In the genomic region with DNA sequence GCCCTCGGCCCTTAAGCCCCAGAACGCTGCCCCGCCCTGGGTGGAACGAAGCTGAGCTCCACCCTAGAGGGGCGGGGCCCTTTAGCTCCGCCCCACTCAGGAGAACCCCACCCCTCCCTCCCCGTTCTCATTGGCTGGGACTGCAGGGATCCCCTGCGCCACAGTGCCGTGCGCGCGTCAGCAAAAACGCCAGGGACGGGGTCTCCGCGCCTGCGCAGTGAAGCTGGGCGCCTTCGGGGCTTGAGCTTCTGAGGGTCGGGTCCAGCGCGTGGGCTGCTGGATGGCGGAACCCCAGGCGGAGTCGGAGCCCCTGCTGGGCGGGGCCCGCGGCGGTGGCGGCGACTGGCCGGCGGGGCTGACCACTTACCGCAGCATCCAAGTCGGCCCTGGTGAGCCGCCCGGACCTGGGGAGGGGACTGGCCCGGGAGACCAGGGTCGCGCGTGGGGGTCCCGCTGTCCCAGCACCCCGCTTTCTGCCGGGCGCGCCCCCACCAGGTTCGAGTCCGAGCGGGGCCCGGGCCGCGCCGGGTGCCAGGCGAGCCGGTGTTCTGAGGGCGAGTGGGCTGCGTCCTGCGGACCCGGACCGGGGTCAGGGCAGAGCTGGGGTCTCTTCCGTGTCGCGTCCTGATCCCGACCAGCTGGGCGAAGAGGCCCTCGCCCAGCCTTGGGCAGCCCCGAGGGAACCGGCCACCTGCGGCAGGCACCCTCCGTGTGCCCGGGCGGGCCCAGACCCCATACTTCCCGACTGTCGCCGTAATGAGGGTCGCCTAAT, we compare ENCODE assay signal across 1 cellular context.
TF ChIP-seq lines count a peak whose summit lies in the region.

A gene (plus strand): TSS at position 215 of the 772 bp plus-strand sequence. CDS start 66 bp downstream, at position 281.

TF ChIP-seq in HepG2, 621 proteins besides CTCF, POLR2A, EP300 and RAD21 (continued from another document and continues in another):
- TF ChIP-seq ZNF343 (CRISPR knock-in tag; IDR thresholded peaks at IDR 0.05) (peak; percentile 31; the same call in 1 of the 2 replicates), ZNF616 (CRISPR knock-in tag; IDR thresholded peaks at IDR 0.05; ENCODE audit: low read depth) (no peak), SYNCRIP (IDR thresholded peaks at IDR 0.05; ENCODE audit: insufficient read depth, low read depth, low read length) (no peak), MZF1 (CRISPR knock-in tag; IDR thresholded peaks at IDR 0.05; ENCODE audit: borderline replicate concordance) (no peak), ERF (CRISPR knock-in tag; IDR thresholded peaks at IDR 0.05) (no peak), RFXAP (CRISPR knock-in tag; IDR thresholded peaks at IDR 0.05; ENCODE audit: borderline replicate concordance) (peak; percentile 54; the same call in 1 of the 2 replicates), ATM (IDR thresholded peaks at IDR 0.05; ENCODE audit: borderline replicate concordance) (no peak), HIVEP1 (CRISPR knock-in tag; IDR thresholded peaks at IDR 0.05) (peak; percentile 98), PHF20 (CRISPR knock-in tag; IDR thresholded peaks at IDR 0.05) (peak; percentile 63), MED8 (CRISPR knock-in tag; IDR thresholded peaks at IDR 0.05; ENCODE audit: insufficient replicate concordance) (peak; percentile 20), ZMYM2 (CRISPR knock-in tag; IDR thresholded peaks at IDR 0.05) (no peak), ZNF552 (CRISPR knock-in tag; IDR thresholded peaks at IDR 0.05; ENCODE audit: borderline replicate concordance) (no peak), ZNF441 (CRISPR knock-in tag; IDR thresholded peaks at IDR 0.05; ENCODE audit: borderline replicate concordance) (no peak), ZNF768 (CRISPR knock-in tag; IDR thresholded peaks at IDR 0.05) (no peak), CHCHD3 (CRISPR knock-in tag; IDR thresholded peaks at IDR 0.05) (no peak), FOXM1 (CRISPR knock-in tag; IDR thresholded peaks at IDR 0.05) (no peak), TBX2 (CRISPR knock-in tag; IDR thresholded peaks at IDR 0.05; ENCODE audit: borderline replicate concordance) (0 out of 2 replicates have a peak, but pooled peaks have one; percentile 22), NONO (IDR thresholded peaks at IDR 0.05) (no peak), NONO (CRISPR knock-in tag; conservative IDR thresholded peaks at IDR 0.05) (peak; percentile 63), SMC3 (IDR thresholded peaks at IDR 0.05; ENCODE audit: low read length) (no peak), POLR2AphosphoS5 (IDR thresholded peaks at IDR 0.05; ENCODE audit: low read depth, low read length) (peak; percentile 78), GABPB1 (CRISPR knock-in tag; IDR thresholded peaks at IDR 0.05) (peak; percentile 61; the same call in 1 of the 2 replicates), KDM5A (IDR thresholded peaks at IDR 0.05; ENCODE audit: borderline replicate concordance, low read length) (no peak), BCL6 (CRISPR knock-in tag; IDR thresholded peaks at IDR 0.05) (no peak), YEATS2 (CRISPR knock-in tag; IDR thresholded peaks at IDR 0.05; ENCODE audit: borderline replicate concordance) (peak; percentile 37; the same call in 1 of the 2 replicates), ZMYM3 (CRISPR knock-in tag; IDR thresholded peaks at IDR 0.05) (no peak), ZSCAN12 (CRISPR knock-in tag; IDR thresholded peaks at IDR 0.05) (peak; percentile 47; the same call in 1 of the 2 replicates), BORCS8-MEF2B (CRISPR knock-in tag; IDR thresholded peaks at IDR 0.05) (no peak), PCBP1 (IDR thresholded peaks at IDR 0.05; ENCODE audit: borderline replicate concordance, low read depth, low read length) (no peak), KAT7 (CRISPR knock-in tag; IDR thresholded peaks at IDR 0.05; ENCODE audit: borderline replicate concordance) (peak; percentile 39; the same call in 1 of the 2 replicates), ZBTB7A (CRISPR knock-in tag; IDR thresholded peaks at IDR 0.05) (peak; percentile 90), ELF1 (CRISPR knock-in tag; IDR thresholded peaks at IDR 0.05) (0 out of 2 replicates have a peak, but pooled peaks have one; percentile 22), GATAD2A (CRISPR knock-in tag; IDR thresholded peaks at IDR 0.05) (no peak), ZNF501 (CRISPR knock-in tag; IDR thresholded peaks at IDR 0.05) (peak; percentile 84), THAP11 (CRISPR knock-in tag; IDR thresholded peaks at IDR 0.05) (peak; percentile 57), ZBTB20 (CRISPR knock-in tag; IDR thresholded peaks at IDR 0.05; ENCODE audit: borderline replicate concordance, low read depth) (no peak)
- TF ChIP-seq, protein P1, sequence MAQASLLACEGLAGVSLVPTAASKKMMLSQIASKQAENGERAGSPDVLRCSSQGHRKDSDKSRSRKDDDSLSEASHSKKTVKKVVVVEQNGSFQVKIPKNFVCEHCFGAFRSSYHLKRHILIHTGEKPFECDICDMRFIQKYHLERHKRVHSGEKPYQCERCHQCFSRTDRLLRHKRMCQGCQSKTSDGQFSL (CRISPR knock-in tag; IDR thresholded peaks at IDR 0.05): 0 out of 2 replicates have a peak, but pooled peaks have one; percentile 11
- TF ChIP-seq, protein P2, sequence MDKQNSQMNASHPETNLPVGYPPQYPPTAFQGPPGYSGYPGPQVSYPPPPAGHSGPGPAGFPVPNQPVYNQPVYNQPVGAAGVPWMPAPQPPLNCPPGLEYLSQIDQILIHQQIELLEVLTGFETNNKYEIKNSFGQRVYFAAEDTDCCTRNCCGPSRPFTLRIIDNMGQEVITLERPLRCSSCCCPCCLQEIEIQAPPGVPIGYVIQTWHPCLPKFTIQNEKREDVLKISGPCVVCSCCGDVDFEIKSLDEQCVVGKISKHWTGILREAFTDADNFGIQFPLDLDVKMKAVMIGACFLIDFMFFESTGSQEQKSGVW (CRISPR knock-in tag; IDR thresholded peaks at IDR 0.05; ENCODE audit: borderline replicate concordance): peak; percentile 60; the same call in 1 of the 2 replicates
- TF ChIP-seq, protein P3, sequence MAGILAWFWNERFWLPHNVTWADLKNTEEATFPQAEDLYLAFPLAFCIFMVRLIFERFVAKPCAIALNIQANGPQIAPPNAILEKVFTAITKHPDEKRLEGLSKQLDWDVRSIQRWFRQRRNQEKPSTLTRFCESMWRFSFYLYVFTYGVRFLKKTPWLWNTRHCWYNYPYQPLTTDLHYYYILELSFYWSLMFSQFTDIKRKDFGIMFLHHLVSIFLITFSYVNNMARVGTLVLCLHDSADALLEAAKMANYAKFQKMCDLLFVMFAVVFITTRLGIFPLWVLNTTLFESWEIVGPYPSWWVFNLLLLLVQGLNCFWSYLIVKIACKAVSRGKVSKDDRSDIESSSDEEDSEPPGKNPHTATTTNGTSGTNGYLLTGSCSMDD (CRISPR knock-in tag; IDR thresholded peaks at IDR 0.05): no peak
- TF ChIP-seq, protein P4, sequence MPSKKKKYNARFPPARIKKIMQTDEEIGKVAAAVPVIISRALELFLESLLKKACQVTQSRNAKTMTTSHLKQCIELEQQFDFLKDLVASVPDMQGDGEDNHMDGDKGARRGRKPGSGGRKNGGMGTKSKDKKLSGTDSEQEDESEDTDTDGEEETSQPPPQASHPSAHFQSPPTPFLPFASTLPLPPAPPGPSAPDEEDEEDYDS (CRISPR knock-in tag; IDR thresholded peaks at IDR 0.05): peak; percentile 80
- TF ChIP-seq, protein P5, sequence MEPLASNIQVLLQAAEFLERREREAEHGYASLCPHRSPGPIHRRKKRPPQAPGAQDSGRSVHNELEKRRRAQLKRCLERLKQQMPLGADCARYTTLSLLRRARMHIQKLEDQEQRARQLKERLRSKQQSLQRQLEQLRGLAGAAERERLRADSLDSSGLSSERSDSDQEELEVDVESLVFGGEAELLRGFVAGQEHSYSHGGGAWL (CRISPR knock-in tag; IDR thresholded peaks at IDR 0.05): peak; percentile 35; the same call in 1 of the 2 replicates
- TF ChIP-seq, protein P6, sequence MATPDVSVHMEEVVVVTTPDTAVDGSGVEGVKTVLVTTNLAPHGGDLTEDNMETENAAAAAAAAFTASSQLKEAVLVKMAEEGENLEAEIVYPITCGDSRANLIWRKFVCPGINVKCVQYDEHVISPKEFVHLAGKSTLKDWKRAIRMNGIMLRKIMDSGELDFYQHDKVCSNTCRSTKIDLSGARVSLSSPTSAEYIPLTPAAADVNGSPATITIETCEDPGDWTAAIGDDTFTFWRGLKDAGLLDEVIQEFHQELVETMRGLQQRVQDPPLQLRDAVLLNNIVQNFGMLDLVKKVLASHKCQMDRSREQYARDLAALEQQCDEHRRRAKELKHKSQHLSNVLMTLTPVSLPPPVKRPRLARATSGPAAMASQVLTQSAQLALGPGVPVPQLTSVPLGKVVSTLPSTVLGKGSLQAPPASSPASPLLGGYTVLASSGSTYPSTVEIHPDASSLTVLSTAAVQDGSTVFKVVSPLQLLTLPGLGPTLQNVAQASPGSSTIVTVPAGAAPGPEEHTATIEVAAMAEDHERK (CRISPR knock-in tag; IDR thresholded peaks at IDR 0.05; ENCODE audit: low read depth): peak; percentile 51; the same call in 1 of the 2 replicates
- TF ChIP-seq, protein P7, sequence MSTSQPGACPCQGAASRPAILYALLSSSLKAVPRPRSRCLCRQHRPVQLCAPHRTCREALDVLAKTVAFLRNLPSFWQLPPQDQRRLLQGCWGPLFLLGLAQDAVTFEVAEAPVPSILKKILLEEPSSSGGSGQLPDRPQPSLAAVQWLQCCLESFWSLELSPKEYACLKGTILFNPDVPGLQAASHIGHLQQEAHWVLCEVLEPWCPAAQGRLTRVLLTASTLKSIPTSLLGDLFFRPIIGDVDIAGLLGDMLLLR (CRISPR knock-in tag; IDR thresholded peaks at IDR 0.05): 0 out of 2 replicates have a peak, but pooled peaks have one; percentile 55
- TF ChIP-seq, protein P8, sequence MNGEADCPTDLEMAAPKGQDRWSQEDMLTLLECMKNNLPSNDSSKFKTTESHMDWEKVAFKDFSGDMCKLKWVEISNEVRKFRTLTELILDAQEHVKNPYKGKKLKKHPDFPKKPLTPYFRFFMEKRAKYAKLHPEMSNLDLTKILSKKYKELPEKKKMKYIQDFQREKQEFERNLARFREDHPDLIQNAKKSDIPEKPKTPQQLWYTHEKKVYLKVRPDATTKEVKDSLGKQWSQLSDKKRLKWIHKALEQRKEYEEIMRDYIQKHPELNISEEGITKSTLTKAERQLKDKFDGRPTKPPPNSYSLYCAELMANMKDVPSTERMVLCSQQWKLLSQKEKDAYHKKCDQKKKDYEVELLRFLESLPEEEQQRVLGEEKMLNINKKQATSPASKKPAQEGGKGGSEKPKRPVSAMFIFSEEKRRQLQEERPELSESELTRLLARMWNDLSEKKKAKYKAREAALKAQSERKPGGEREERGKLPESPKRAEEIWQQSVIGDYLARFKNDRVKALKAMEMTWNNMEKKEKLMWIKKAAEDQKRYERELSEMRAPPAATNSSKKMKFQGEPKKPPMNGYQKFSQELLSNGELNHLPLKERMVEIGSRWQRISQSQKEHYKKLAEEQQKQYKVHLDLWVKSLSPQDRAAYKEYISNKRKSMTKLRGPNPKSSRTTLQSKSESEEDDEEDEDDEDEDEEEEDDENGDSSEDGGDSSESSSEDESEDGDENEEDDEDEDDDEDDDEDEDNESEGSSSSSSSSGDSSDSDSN (CRISPR knock-in tag; IDR thresholded peaks at IDR 0.05): peak; percentile 16; the same call in 1 of the 2 replicates
- TF ChIP-seq, protein P9, sequence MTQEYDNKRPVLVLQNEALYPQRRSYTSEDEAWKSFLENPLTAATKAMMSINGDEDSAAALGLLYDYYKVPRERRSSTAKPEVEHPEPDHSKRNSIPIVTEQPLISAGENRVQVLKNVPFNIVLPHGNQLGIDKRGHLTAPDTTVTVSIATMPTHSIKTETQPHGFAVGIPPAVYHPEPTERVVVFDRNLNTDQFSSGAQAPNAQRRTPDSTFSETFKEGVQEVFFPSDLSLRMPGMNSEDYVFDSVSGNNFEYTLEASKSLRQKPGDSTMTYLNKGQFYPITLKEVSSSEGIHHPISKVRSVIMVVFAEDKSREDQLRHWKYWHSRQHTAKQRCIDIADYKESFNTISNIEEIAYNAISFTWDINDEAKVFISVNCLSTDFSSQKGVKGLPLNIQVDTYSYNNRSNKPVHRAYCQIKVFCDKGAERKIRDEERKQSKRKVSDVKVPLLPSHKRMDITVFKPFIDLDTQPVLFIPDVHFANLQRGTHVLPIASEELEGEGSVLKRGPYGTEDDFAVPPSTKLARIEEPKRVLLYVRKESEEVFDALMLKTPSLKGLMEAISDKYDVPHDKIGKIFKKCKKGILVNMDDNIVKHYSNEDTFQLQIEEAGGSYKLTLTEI (CRISPR knock-in tag; conservative IDR thresholded peaks at IDR 0.05): no peak
- TF ChIP-seq, protein P10, sequence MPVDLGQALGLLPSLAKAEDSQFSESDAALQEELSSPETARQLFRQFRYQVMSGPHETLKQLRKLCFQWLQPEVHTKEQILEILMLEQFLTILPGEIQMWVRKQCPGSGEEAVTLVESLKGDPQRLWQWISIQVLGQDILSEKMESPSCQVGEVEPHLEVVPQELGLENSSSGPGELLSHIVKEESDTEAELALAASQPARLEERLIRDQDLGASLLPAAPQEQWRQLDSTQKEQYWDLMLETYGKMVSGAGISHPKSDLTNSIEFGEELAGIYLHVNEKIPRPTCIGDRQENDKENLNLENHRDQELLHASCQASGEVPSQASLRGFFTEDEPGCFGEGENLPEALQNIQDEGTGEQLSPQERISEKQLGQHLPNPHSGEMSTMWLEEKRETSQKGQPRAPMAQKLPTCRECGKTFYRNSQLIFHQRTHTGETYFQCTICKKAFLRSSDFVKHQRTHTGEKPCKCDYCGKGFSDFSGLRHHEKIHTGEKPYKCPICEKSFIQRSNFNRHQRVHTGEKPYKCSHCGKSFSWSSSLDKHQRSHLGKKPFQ (CRISPR knock-in tag; IDR thresholded peaks at IDR 0.05; ENCODE audit: insufficient replicate concordance): no peak
- TF ChIP-seq, protein P11, sequence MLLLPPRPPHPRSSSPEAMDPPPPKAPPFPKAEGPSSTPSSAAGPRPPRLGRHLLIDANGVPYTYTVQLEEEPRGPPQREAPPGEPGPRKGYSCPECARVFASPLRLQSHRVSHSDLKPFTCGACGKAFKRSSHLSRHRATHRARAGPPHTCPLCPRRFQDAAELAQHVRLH (CRISPR knock-in tag; IDR thresholded peaks at IDR 0.05; ENCODE audit: borderline replicate concordance, low read depth): peak; percentile 49; the same call in 1 of the 2 replicates
- TF ChIP-seq, protein P12, sequence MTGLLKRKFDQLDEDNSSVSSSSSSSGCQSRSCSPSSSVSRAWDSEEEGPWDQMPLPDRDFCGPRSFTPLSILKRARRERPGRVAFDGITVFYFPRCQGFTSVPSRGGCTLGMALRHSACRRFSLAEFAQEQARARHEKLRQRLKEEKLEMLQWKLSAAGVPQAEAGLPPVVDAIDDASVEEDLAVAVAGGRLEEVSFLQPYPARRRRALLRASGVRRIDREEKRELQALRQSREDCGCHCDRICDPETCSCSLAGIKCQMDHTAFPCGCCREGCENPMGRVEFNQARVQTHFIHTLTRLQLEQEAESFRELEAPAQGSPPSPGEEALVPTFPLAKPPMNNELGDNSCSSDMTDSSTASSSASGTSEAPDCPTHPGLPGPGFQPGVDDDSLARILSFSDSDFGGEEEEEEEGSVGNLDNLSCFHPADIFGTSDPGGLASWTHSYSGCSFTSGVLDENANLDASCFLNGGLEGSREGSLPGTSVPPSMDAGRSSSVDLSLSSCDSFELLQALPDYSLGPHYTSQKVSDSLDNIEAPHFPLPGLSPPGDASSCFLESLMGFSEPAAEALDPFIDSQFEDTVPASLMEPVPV (CRISPR knock-in tag; IDR thresholded peaks at IDR 0.05): peak; percentile 26; the same call in 1 of the 2 replicates
- TF ChIP-seq, protein P13, sequence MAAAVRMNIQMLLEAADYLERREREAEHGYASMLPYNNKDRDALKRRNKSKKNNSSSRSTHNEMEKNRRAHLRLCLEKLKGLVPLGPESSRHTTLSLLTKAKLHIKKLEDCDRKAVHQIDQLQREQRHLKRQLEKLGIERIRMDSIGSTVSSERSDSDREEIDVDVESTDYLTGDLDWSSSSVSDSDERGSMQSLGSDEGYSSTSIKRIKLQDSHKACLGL (CRISPR knock-in tag; IDR thresholded peaks at IDR 0.05): peak; percentile 54; the same call in 1 of the 2 replicates
- TF ChIP-seq, protein P14, sequence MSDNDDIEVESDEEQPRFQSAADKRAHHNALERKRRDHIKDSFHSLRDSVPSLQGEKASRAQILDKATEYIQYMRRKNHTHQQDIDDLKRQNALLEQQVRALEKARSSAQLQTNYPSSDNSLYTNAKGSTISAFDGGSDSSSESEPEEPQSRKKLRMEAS (IDR thresholded peaks at IDR 0.05): peak; percentile 65
